Comparison of ENCODE assay signal across 8 cellular contexts in genomic region chrX:41561045-41561444, GRCh38.
DNase-seq lines count a peak whose midpoint lies in the region; ATAC-seq and TF ChIP-seq lines count a peak whose summit lies in the region.

No MANE protein-coding gene starts in this region.

- peaks cover 2 to 5% of the 10 kb centered on the region in 2 donors for H3K36me3 Mint-ChIP-seq in activated T-cell treated with anti-CD3 and anti-CD28 coated beads, Interleukin-2, amount 50 U/mL, for 72 hours (ENCODE audit: insufficient read depth in 2 of 2)
- no peaks in the 10 kb centered on the region for H3K36me3 Mint-ChIP-seq in glutamatergic neuron (ENCODE audit: unreplicated experiment)

- no peak overlapping the region for H3K4me3 ChIP-seq in stomach

- intact Hi-C loops in stomach (cut with DNase I; ENCODE audit: low total_unique reads): no loop called here

- no peaks in the 10 kb centered on the region for H3K36me3 ChIP-seq in stomach

- peak overlapping the region in 4 of 5 donors; percentile 61 to 75 (median 70) for H3K27ac ChIP-seq in stomach

- whole genome bisulfite sequencing in stomach, 5 donors: 10 to 32% (median 30%) methylated on average over 2 of the region's 2 CpGs

- H3K9me3 Mint-ChIP-seq in activated T-cell treated with anti-CD3 and anti-CD28 coated beads, Interleukin-2, amount 50 U/mL, for 72 hours: peaks cover 0 to 2% of the 10 kb centered on the region in 2 donors
- no peaks in the 10 kb centered on the region for H3K9me3 Mint-ChIP-seq in glutamatergic neuron (ENCODE audit: unreplicated experiment)

- peak overlapping the region; percentile 61 for H3K27ac Mint-ChIP-seq in activated T-cell treated with anti-CD3 and anti-CD28 coated beads, Interleukin-2, amount 50 U/mL, for 72 hours
- H3K27ac Mint-ChIP-seq in glutamatergic neuron (ENCODE audit: unreplicated experiment): peak overlapping the region; percentile 17

- peaks cover 35% of the 10 kb centered on the region for H3K4me1 Mint-ChIP-seq in activated T-cell treated with anti-CD3 and anti-CD28 coated beads, Interleukin-2, amount 50 U/mL, for 72 hours (ENCODE audit: low read depth)
- peaks cover 7% of the 10 kb centered on the region for H3K4me1 Mint-ChIP-seq in glutamatergic neuron (ENCODE audit: low read depth, unreplicated experiment)

- peak; percentile 97 for ATAC-seq in GM21447 (IDR thresholded peaks at IDR 0.05; ENCODE audit: unreplicated experiment)
- ATAC-seq in activated T-cell treated with anti-CD3 and anti-CD28 coated beads, Interleukin-2, amount 50 U/mL, for 72 hours (replicated peaks in 1 of 2): peak; percentile 91 to 93

- TF ChIP-seq POLR2A in stomach (IDR thresholded peaks at IDR 0.05): no peak

- peaks cover 22% of the 10 kb centered on the region for H3K27me3 Mint-ChIP-seq in activated T-cell treated with anti-CD3 and anti-CD28 coated beads, Interleukin-2, amount 50 U/mL, for 72 hours (ENCODE audit: low read depth)
- H3K27me3 Mint-ChIP-seq in glutamatergic neuron (ENCODE audit: unreplicated experiment): peaks cover 2% of the 10 kb centered on the region

- H3K4me1 ChIP-seq in stomach: peaks cover 0 to 23% (median 3%) of the 10 kb centered on the region in 4 donors

- H3K4me3 Mint-ChIP-seq in activated T-cell treated with anti-CD3 and anti-CD28 coated beads, Interleukin-2, amount 50 U/mL, for 72 hours: peak overlapping the region; percentile 25 to 46
- no peak overlapping the region for H3K4me3 Mint-ChIP-seq in glutamatergic neuron (ENCODE audit: unreplicated experiment)

- no peak for TF ChIP-seq EP300 in stomach (IDR thresholded peaks at IDR 0.05)

- H3K9me3 ChIP-seq in stomach: no peaks in the 10 kb centered on the region

- DNase-seq in GM04504 (ENCODE audit: low read depth): peak; percentile 42
- peak; percentile 19 for DNase-seq in KG1 (lab: John Stamatoyannopoulos, UW)
- DNase-seq in activated T-cell treated with anti-CD3 and anti-CD28 coated beads, Interleukin-2, amount 50 U/mL, for 72 hours: peak; percentile 48 to 49
- no peak for DNase-seq in glutamatergic neuron
- DNase-seq in stomach: no peak
- no peak for DNase-seq in NCI-H446 treated with DMSO at 0.1 percent for 48 hours (lab: John Stamatoyannopoulos, UW)
- no peak for DNase-seq in globus pallidus (ENCODE audit: low spot score)

- TF ChIP-seq CTCF in glutamatergic neuron (IDR thresholded peaks at IDR 0.05; ENCODE audit: partially characterized antibody, unreplicated experiment): no peak
- TF ChIP-seq CTCF in stomach (IDR thresholded peaks at IDR 0.05): no peak

- H3K27me3 ChIP-seq in stomach: no peaks in the 10 kb centered on the region

Comparison
In these comparisons a context has a peak if more than half of its experiments do, and no peak if none do; other contexts are left out.
1. DNase-seq: peak in GM04504 (single experiment), KG1 (single experiment) and activated T-cell treated with anti-CD3 and anti-CD28 coated beads, Interleukin-2, amount 50 U/mL, for 72 hours (2 of 2); none in glutamatergic neuron (single experiment), stomach (single experiment), NCI-H446 treated with DMSO at 0.1 percent for 48 hours (single experiment) and globus pallidus (single experiment).